Comparison of ENCODE assay signal across 1 cellular context in genomic region chr4:61204353-61204752, GRCh38.
A peak's percentile ranks its signal among the peaks of the same experiment; 100 is the strongest.
TF ChIP-seq lines count a peak whose summit lies in the region.

No MANE protein-coding gene starts in this region.

TF ChIP-seq in SK-N-SH treated with all-trans-retinoic acid at 6 μM for 48 hours, 23 proteins besides CTCF, POLR2A, EP300 and RAD21 (continued from another document):
- no peak for TF ChIP-seq TSHZ2 (CRISPR knock-in tag; IDR thresholded peaks at IDR 0.05)
- no peak for TF ChIP-seq CSRNP3 (CRISPR knock-in tag; IDR thresholded peaks at IDR 0.05)
- peak; percentile 73; the same call in 1 of the 2 replicates for TF ChIP-seq CREB5 (CRISPR knock-in tag; IDR thresholded peaks at IDR 0.05; ENCODE audit: low read depth)
- TF ChIP-seq PPARA (CRISPR knock-in tag; IDR thresholded peaks at IDR 0.05; ENCODE audit: borderline replicate concordance), result no peak
- TF ChIP-seq OSR1 (CRISPR knock-in tag; IDR thresholded peaks at IDR 0.05), result no peak
- TF ChIP-seq ESRRG (CRISPR knock-in tag; IDR thresholded peaks at IDR 0.05), result 0 out of 2 replicates have a peak, but pooled peaks have one; percentile 31
- TF ChIP-seq ARNTL (CRISPR knock-in tag; IDR thresholded peaks at IDR 0.05; ENCODE audit: borderline replicate concordance, low read depth), result no peak
- TF ChIP-seq ZNF70 (CRISPR knock-in tag; IDR thresholded peaks at IDR 0.05), result no peak
- TF ChIP-seq TOX (CRISPR knock-in tag; IDR thresholded peaks at IDR 0.05; ENCODE audit: borderline replicate concordance), result no peak
- TF ChIP-seq ZC3H10 (CRISPR knock-in tag; IDR thresholded peaks at IDR 0.05), result no peak
